ENCODE assay signal across 15 cellular contexts in genomic region chr10:6236349-6237188, GRCh38. TPM values are rescaled to one million over a fixed set of nuclear protein-coding genes. Genes with fewer than 3 reads are reported as not detected.
DNase-seq lines count a peak whose midpoint lies in the region; ATAC-seq and TF ChIP-seq lines count a peak whose summit lies in the region.
"Had no signal": no experiment of that assay in that cellular context is flagged by ENCODE, and none has a peak within 500 bp of the region (broad histone marks: within the 10 kb centered on the region; RNA-seq: fewer than 3 reads in every experiment).

No MANE protein-coding gene starts in this region.

- TF ChIP-seq CTCF in cardiac muscle cell (IDR thresholded peaks at IDR 0.05; ENCODE audit: low read depth, low read length), result no peak
- no peak for TF ChIP-seq CTCF in left ventricle myocardium inferior (IDR thresholded peaks at IDR 0.05; ENCODE audit: borderline replicate concordance)
- no peak for TF ChIP-seq CTCF in neural crest cell (conservative IDR thresholded peaks at IDR 0.05)
- TF ChIP-seq CTCF in upper lobe of right lung (IDR thresholded peaks at IDR 0.05), result no peak

- peaks cover 80% of the 10 kb centered on the region for H3K36me3 Mint-ChIP-seq in activated T-helper 2 cell treated with anti-CD3 and anti-CD28 coated beads, Interferon-gamma antibody, Interleukin-2, Interleukin-4, amounts not matched to agents 10 μg/mL and 5 μg/mL and 100 μg/mL, durations not matched to agents 14 hours and 24 hours and 36 hours (ENCODE audit: low read depth)
- H3K36me3 Mint-ChIP-seq in neural crest cell (ENCODE audit: low read depth), result peaks cover 9% of the 10 kb centered on the region

- H3K36me3 ChIP-seq in cardiac muscle cell, result peaks cover 33% of the 10 kb centered on the region
- peaks cover 55% of the 10 kb centered on the region for H3K36me3 ChIP-seq in left ventricle myocardium inferior
- peaks cover 31% of the 10 kb centered on the region for H3K36me3 ChIP-seq in upper lobe of right lung

- H3K4me3 Mint-ChIP-seq in activated T-helper 2 cell treated with anti-CD3 and anti-CD28 coated beads, Interferon-gamma antibody, Interleukin-2, Interleukin-4, amounts not matched to agents 10 μg/mL and 5 μg/mL and 100 μg/mL, durations not matched to agents 14 hours and 24 hours and 36 hours (ENCODE audit: low read depth), result no peak overlapping the region
- no peak overlapping the region for H3K4me3 Mint-ChIP-seq in neural crest cell

- H3K27ac ChIP-seq in cardiac muscle cell (peak overlapping the region; percentile 0), left ventricle myocardium inferior (replicated peaks) (no peak overlapping the region), upper lobe of right lung (no peak overlapping the region)
- H3K27ac ChIP-seq: parathyroid adenoma, testis, VCaP had no signal

- H3K27me3 ChIP-seq in cardiac muscle cell, result no peaks in the 10 kb centered on the region
- H3K27me3 ChIP-seq in left ventricle myocardium inferior (ENCODE audit: low read depth), result no peaks in the 10 kb centered on the region
- no peaks in the 10 kb centered on the region for H3K27me3 ChIP-seq in upper lobe of right lung
- H3K27me3 ChIP-seq: testis had no signal

- no peaks in the 10 kb centered on the region for H3K27me3 Mint-ChIP-seq in activated T-helper 2 cell treated with anti-CD3 and anti-CD28 coated beads, Interferon-gamma antibody, Interleukin-2, Interleukin-4, amounts not matched to agents 10 μg/mL and 5 μg/mL and 100 μg/mL, durations not matched to agents 14 hours and 24 hours and 36 hours (ENCODE audit: low read depth)
- no peaks in the 10 kb centered on the region for H3K27me3 Mint-ChIP-seq in neural crest cell (ENCODE audit: low read depth)

- H3K9me3 ChIP-seq in cardiac muscle cell (ENCODE audit: low read depth) (no peaks in the 10 kb centered on the region), left ventricle myocardium inferior (replicated peaks) (no peaks in the 10 kb centered on the region), upper lobe of right lung (no peaks in the 10 kb centered on the region)
- H3K9me3 ChIP-seq: testis had no signal

- H3K4me1 Mint-ChIP-seq in activated T-helper 2 cell treated with anti-CD3 and anti-CD28 coated beads, Interferon-gamma antibody, Interleukin-2, Interleukin-4, amounts not matched to agents 10 μg/mL and 5 μg/mL and 100 μg/mL, durations not matched to agents 14 hours and 24 hours and 36 hours (ENCODE audit: low read depth), result peaks cover 23% of the 10 kb centered on the region
- H3K4me1 Mint-ChIP-seq in neural crest cell, result peaks cover 5% of the 10 kb centered on the region

- no peak overlapping the region for H3K4me3 ChIP-seq in cardiac muscle cell
- H3K4me3 ChIP-seq in left ventricle myocardium inferior, result no peak overlapping the region
- no peak overlapping the region for H3K4me3 ChIP-seq in upper lobe of right lung
- H3K4me3 ChIP-seq: testis had no signal

- ATAC-seq in upper lobe of right lung, result no peak

- intact Hi-C loops in left ventricle myocardium inferior (cut with micrococcal nuclease) (no loop called here), upper lobe of right lung (cut with DNase I) (no loop called here)
- intact Hi-C loops in activated T-helper 2 cell treated with anti-CD3 and anti-CD28 coated beads, Interferon-gamma antibody, Interleukin-2, Interleukin-4, amounts not matched to agents 10 μg/mL and 5 μg/mL and 100 μg/mL, durations not matched to agents 14 hours and 24 hours and 36 hours (cut with micrococcal nuclease), result no loop called here

- no peaks in the 10 kb centered on the region for H3K9me3 Mint-ChIP-seq in activated T-helper 2 cell treated with anti-CD3 and anti-CD28 coated beads, Interferon-gamma antibody, Interleukin-2, Interleukin-4, amounts not matched to agents 10 μg/mL and 5 μg/mL and 100 μg/mL, durations not matched to agents 14 hours and 24 hours and 36 hours
- H3K9me3 Mint-ChIP-seq in neural crest cell, result peaks cover 3% of the 10 kb centered on the region

- H3K4me1 ChIP-seq in cardiac muscle cell (ENCODE audit: low read depth) (no peaks in the 10 kb centered on the region), left ventricle myocardium inferior (peaks cover 14% of the 10 kb centered on the region), upper lobe of right lung (no peaks in the 10 kb centered on the region)
- H3K4me1 ChIP-seq: parathyroid adenoma had no signal

- peak overlapping the region; percentile 76 for H3K27ac Mint-ChIP-seq in activated T-helper 2 cell treated with anti-CD3 and anti-CD28 coated beads, Interferon-gamma antibody, Interleukin-2, Interleukin-4, amounts not matched to agents 10 μg/mL and 5 μg/mL and 100 μg/mL, durations not matched to agents 14 hours and 24 hours and 36 hours
- peak overlapping the region; percentile 67 for H3K27ac Mint-ChIP-seq in neural crest cell (ENCODE audit: unreplicated experiment)

- no peak for DNase-seq in cardiac muscle cell (ENCODE audit: low read depth in 1 of 2, low spot score in 1 of 2)
- no peak for DNase-seq in left ventricle myocardium inferior
- no peak for DNase-seq in activated T-helper 2 cell treated with anti-CD3 and anti-CD28 coated beads, Interferon-gamma antibody, Interleukin-2, Interleukin-4, amounts not matched to agents 10 μg/mL and 5 μg/mL and 100 μg/mL, durations not matched to agents 14 hours and 24 hours and 36 hours (ENCODE audit: low spot score)
- DNase-seq in neural crest cell (ENCODE audit: low read depth, low spot score), result no peak
- DNase-seq in upper lobe of right lung, result peak; percentile 35
- DNase-seq in SHP77 treated with DMSO at 0.1 percent for 48 hours (lab: John Stamatoyannopoulos, UW), result no peak
- DNase-seq in NCI-H1694 treated with DMSO at 0.1 percent for 48 hours (lab: John Stamatoyannopoulos, UW), result no peak
- no peak for DNase-seq in dermis blood vessel endothelial cell
- DNase-seq: NCI-H2081; NCI-H524; small intestine; stimulated activated CD8-positive, alpha-beta memory T cell treated with anti-CD3 and anti-CD28 coated beads, Interleukin-4, amount 100 ng/mL, for 48 hours; testis had no signal

RNA-seq across cellular contexts. Expression of gene PFKFB3, which starts 33.8 kb away (rescaled TPM):
- total RNA-seq in cardiac muscle cell (47.6 and 55.8 TPM in 2 replicates), left ventricle myocardium inferior (14.1 TPM), neural crest cell (36.7 and 39.3 TPM in 2 replicates), upper lobe of right lung (77.2 TPM), dermis blood vessel endothelial cell (30.1 and 35.3 TPM in 2 replicates)
- 37.1 and 47.6 TPM in 2 replicates for polyA plus RNA-seq in cardiac muscle cell
- total RNA-seq in activated T-helper 2 cell treated with anti-CD3 and anti-CD28 coated beads, Interferon-gamma antibody, Interleukin-2, Interleukin-4, amounts not matched to agents 10 μg/mL and 5 μg/mL and 100 μg/mL, durations not matched to agents 14 hours and 24 hours and 36 hours, result 124 and 126 TPM in 2 replicates
